1 cellular context compared by ENCODE assay signal in the genomic region with DNA sequence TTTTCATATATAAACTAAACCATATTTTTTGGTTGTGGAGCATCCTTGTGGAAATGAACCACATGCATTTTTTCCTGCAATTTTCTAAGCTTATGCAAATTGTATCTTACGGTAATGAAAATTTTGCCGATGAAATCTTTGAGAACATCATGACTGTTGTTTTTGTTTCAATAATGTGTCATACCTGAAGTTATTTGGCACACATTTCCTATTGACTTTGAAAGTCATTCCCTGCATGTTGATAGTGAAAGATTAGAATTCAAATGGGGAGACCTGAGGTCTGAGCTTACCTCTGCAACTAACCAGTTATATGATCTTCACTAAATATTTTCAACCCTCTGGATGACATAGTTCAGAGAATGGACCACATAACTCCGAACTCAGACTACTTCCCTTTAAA.
TF ChIP-seq lines count a peak whose summit lies in the region.

No MANE protein-coding gene starts in this region.

TF ChIP-seq in SK-N-SH, 30 proteins besides CTCF, POLR2A, EP300 and RAD21 (continued from another document):
- no peak for TF ChIP-seq REST (IDR thresholded peaks at IDR 0.05; ENCODE audit: low read depth, low read length)
- TF ChIP-seq RCOR1 (IDR thresholded peaks at IDR 0.05; ENCODE audit: low read length), result no peak
- TF ChIP-seq, protein P1, sequence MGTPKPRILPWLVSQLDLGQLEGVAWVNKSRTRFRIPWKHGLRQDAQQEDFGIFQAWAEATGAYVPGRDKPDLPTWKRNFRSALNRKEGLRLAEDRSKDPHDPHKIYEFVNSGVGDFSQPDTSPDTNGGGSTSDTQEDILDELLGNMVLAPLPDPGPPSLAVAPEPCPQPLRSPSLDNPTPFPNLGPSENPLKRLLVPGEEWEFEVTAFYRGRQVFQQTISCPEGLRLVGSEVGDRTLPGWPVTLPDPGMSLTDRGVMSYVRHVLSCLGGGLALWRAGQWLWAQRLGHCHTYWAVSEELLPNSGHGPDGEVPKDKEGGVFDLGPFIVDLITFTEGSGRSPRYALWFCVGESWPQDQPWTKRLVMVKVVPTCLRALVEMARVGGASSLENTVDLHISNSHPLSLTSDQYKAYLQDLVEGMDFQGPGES (IDR thresholded peaks at IDR 0.05; ENCODE audit: low read depth, low read length), result no peak
